Comparison of ENCODE assay signal across 16 cellular contexts in the genomic region with DNA sequence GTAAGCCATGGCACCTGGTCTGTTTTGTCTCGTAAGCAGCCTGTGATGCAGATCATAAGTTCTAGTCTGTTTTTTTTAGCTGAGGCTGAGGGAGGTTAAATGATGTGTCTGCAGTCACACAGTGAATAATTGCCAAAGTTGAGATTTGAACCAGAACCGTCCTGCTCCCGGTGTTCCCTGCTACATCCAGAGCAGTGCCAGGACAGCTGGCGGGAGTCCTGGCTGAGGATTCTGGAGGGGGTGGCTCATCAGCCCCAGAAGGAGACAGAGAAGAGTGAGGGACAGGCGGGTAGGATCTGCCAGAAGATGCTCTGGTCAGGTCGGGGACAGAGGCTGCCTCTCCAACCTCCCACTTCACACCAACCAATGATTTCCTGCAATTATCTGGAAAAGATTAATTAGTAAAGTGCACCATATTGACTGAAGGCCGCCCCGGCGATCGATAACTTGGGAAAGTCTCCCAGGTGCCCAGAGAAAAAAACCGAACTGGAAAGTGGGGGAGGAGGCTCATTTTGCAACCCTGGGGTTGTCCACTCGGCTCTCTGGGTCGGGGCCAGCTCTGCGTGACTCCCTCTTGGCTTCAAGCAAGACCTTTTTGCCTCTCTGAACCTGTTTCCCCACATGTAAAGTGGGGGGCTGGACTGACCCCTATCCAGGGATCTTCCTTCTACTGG.
"Had no signal": no experiment of that assay in that cellular context is flagged by ENCODE, and none has a peak within 500 bp of the region (broad histone marks: within the 10 kb centered on the region; RNA-seq: fewer than 3 reads in every experiment).

No MANE protein-coding gene starts in this region.

- H3K36me3 ChIP-seq: tibial nerve, upper lobe of right lung had no signal

- DNase-seq: effector memory CD4-positive, alpha-beta T cell; islet precursor cell; left ventricle myocardium superior; mesendoderm; naive B cell; posterior cingulate gyrus; right cardiac atrium; stimulated activated CD4-positive, alpha-beta T cell treated with anti-CD3 and anti-CD28 coated beads, Interleukin-4, amount 100 ng/mL, for 1 hour; stimulated activated CD8-positive, alpha-beta memory T cell treated with anti-CD3 and anti-CD28 coated beads, Interleukin-4, amount 100 ng/mL, for 48 hours; stimulated activated naive CD8-positive, alpha-beta T cell treated with anti-CD3 and anti-CD28 coated beads, Interleukin-15, Interleukin-2, amounts not matched to agents 100 U/mL and 50 U/mL, for 24 hours; testis; upper lobe of right lung had no signal

- H3K4me3 ChIP-seq: coronary artery, testis, tibial nerve, upper lobe of right lung had no signal

- H3K27ac ChIP-seq: coronary artery, testis, tibial nerve, upper lobe of right lung had no signal

- H3K4me1 ChIP-seq: testis, upper lobe of right lung had no signal

- H3K27me3 ChIP-seq: testis had no signal

- ATAC-seq: esophagus mucosa; left ventricle myocardium superior; right cardiac atrium; stimulated activated effector memory CD8-positive, alpha-beta T cell treated with anti-CD3 and anti-CD28 coated beads, Interleukin-12 subunit alpha, Interleukin-12 subunit beta, amount 100 ng/mL, for 72 hours; stimulated activated naive CD8-positive, alpha-beta T cell treated with anti-CD3 and anti-CD28 coated beads, Interleukin-15, Interleukin-2, amounts not matched to agents 100 U/mL and 50 U/mL, for 24 hours; upper lobe of right lung had no signal

- H3K9me3 ChIP-seq: testis, tibial nerve, upper lobe of right lung had no signal
